In the genomic region with DNA sequence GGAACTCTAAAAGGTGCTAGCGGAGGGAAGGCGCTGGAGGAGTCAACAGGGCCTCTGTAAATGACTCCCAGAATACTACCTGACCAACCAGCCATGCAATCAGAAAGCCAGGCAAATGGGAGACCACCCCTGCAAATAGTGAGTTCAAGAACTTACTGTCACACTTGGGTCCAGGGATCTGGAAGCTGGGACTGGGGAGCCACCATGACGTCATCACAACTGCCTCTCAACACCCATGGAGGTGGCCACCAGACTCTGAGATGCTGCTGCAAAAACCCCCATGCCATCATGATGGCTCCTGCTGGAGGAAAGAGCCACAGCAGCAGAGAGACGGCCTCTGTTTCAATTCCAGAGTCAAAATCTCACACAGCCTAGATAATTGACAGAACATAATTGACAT, we compare ENCODE assay signal across 1 cellular context.
TF ChIP-seq lines count a peak whose summit lies in the region.

No MANE protein-coding gene starts in this region.

TF ChIP-seq in K562, 482 proteins besides CTCF, POLR2A, EP300 and RAD21:
- TF ChIP-seq, protein P1, sequence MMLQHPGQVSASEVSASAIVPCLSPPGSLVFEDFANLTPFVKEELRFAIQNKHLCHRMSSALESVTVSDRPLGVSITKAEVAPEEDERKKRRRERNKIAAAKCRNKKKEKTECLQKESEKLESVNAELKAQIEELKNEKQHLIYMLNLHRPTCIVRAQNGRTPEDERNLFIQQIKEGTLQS (IDR thresholded peaks at IDR 0.05): peak; percentile 49
- TF ChIP-seq, protein P1 (CRISPR knock-in tag; conservative IDR thresholded peaks at IDR 0.05): no peak
- TF ChIP-seq ZNF780A (CRISPR knock-in tag; IDR thresholded peaks at IDR 0.05): no peak
- TF ChIP-seq ATF7 (IDR thresholded peaks at IDR 0.05): peak; percentile 33; the same call in 1 of the 2 replicates
